ENCODE assay signal across 23 cellular contexts in genomic region chr20:18719426-18719825, GRCh38.
DNase-seq lines count a peak whose midpoint lies in the region; TF ChIP-seq lines count a peak whose summit lies in the region.
"Had no signal": no experiment of that assay in that cellular context is flagged by ENCODE, and none has a peak within 500 bp of the region (broad histone marks: within the 10 kb centered on the region; RNA-seq: fewer than 3 reads in every experiment).

No MANE protein-coding gene starts in this region.

- CTCF ChIA-PET in MCF 10A (lab: Yijun Ruan, JAX): interaction anchor here (0.5 to 1.7 kb wide), 6 partner anchors 12 to 944 kb away, joined by 3 to 6 read pairs (median 4); no protein-coding TSS in a partner anchor

- no peak overlapping the region for H3K4me3 Mint-ChIP-seq in MCF 10A (ENCODE audit: unreplicated experiment)
- H3K4me3 Mint-ChIP-seq: activated CD8-positive, alpha-beta T cell treated with anti-CD3 and anti-CD28 coated beads, Interleukin-2, amount 10 ng/mL, durations not matched to agents 7 days and 5 days; activated T-cell treated with anti-CD3 and anti-CD28 coated beads, Interleukin-2, amount 50 U/mL, for 24 hours; brain; CD14-positive monocyte; WTC11 had no signal

- H3K4me3 ChIP-seq in breast epithelium (no peak overlapping the region), foreskin fibroblast (ENCODE audit: low read depth in 1 of 2, low read length in 2 of 2) (no peak overlapping the region), thyroid gland (replicated peaks in 1 of 3) (no peak overlapping the region)
- H3K4me3 ChIP-seq: uterus had no signal

- intact Hi-C loops in MCF 10A (cut with micrococcal nuclease): no loop called here
- intact Hi-C loops in breast epithelium (cut with DNase I; ENCODE audit: low total_unique reads): no loop called here
- intact Hi-C loops in thyroid gland (cut with DNase I): no loop called here

- no peaks in the 10 kb centered on the region for H3K36me3 Mint-ChIP-seq in MCF 10A (ENCODE audit: insufficient read depth, unreplicated experiment)
- H3K36me3 Mint-ChIP-seq: CD14-positive monocyte had no signal

- 39 to 68% methylated on average over 3 of the region's 3 CpGs for WGBS in thyroid gland, 2 donors

- H3K36me3 ChIP-seq in breast epithelium (no peaks in the 10 kb centered on the region), thyroid gland (no peaks in the 10 kb centered on the region)
- H3K36me3 ChIP-seq: uterus had no signal

- POLR2A ChIA-PET in MCF 10A (lab: Yijun Ruan, JAX): no interaction called here

- H3K27ac Mint-ChIP-seq in MCF 10A (ENCODE audit: low read depth, unreplicated experiment): peak overlapping the region; percentile 27
- H3K27ac Mint-ChIP-seq: activated CD8-positive, alpha-beta T cell treated with anti-CD3 and anti-CD28 coated beads, Interleukin-2, amount 10 ng/mL, durations not matched to agents 7 days and 5 days; activated T-cell treated with anti-CD3 and anti-CD28 coated beads, Interleukin-2, amount 50 U/mL, for 24 hours; CD14-positive monocyte; WTC11 had no signal

- H3K9me3 Mint-ChIP-seq in MCF 10A (ENCODE audit: unreplicated experiment): no peaks in the 10 kb centered on the region
- H3K9me3 Mint-ChIP-seq: activated T-cell treated with anti-CD3 and anti-CD28 coated beads, Interleukin-2, amount 50 U/mL, for 24 hours had no signal

- H3K27ac ChIP-seq in breast epithelium (no peak overlapping the region), thyroid gland (no peak overlapping the region)
- H3K27ac ChIP-seq: uterus had no signal

- TF ChIP-seq CTCF in MCF 10A (IDR thresholded peaks at IDR 0.05; ENCODE audit: unreplicated experiment) (no peak), breast epithelium (IDR thresholded peaks at IDR 0.05) (no peak), foreskin fibroblast (IDR thresholded peaks at IDR 0.05; ENCODE audit: low read depth, low read length) (no peak), thyroid gland (IDR thresholded peaks at IDR 0.05) (no peak)

- no TSS peak for BruUV-seq in MCF 10A (replicated peaks; lab: Mats Ljungman, UMichigan)

- H3K9me3 ChIP-seq in breast epithelium (no peaks in the 10 kb centered on the region), thyroid gland (no peaks in the 10 kb centered on the region)
- H3K9me3 ChIP-seq: uterus had no signal

- H3K27me3 ChIP-seq in breast epithelium (no peaks in the 10 kb centered on the region), thyroid gland (no peaks in the 10 kb centered on the region)
- H3K27me3 ChIP-seq: uterus had no signal

- no peaks in the 10 kb centered on the region for H3K4me1 ChIP-seq in breast epithelium
- peaks cover 0 to 4% of the 10 kb centered on the region in 2 donors for H3K4me1 ChIP-seq in thyroid gland
- H3K4me1 ChIP-seq: uterus had no signal

- TF ChIP-seq POLR2A in breast epithelium (IDR thresholded peaks at IDR 0.05) (no peak), thyroid gland (IDR thresholded peaks at IDR 0.05) (no peak)

- H3K27me3 Mint-ChIP-seq in MCF 10A (ENCODE audit: insufficient read depth, unreplicated experiment): no peaks in the 10 kb centered on the region
- H3K27me3 Mint-ChIP-seq: activated T-cell treated with anti-CD3 and anti-CD28 coated beads, Interleukin-2, amount 50 U/mL, for 24 hours; brain had no signal

- H3K4me1 Mint-ChIP-seq in MCF 10A (ENCODE audit: insufficient read depth, unreplicated experiment): peaks cover 5% of the 10 kb centered on the region
- H3K4me1 Mint-ChIP-seq: CD14-positive monocyte, WTC11 had no signal

- DNase-seq in MCF 10A (ENCODE audit: unreplicated experiment) (no peak), breast epithelium (ENCODE audit: low spot score in 2 of 2) (no peak), amniotic stem cell (lab: John Stamatoyannopoulos, UW) (peak; percentile 40), foreskin fibroblast (peak; percentile 21 to 41), thyroid gland (peak; percentile 15), C1 segment of cervical spinal cord (lab: John Stamatoyannopoulos, UW) (no peak), DMS53 (lab: John Stamatoyannopoulos, UW) (no peak), mucosa of gallbladder (ENCODE audit: low spot score) (no peak)
- DNase-seq: activated CD8-positive, alpha-beta T cell treated with anti-CD3 and anti-CD28 coated beads, Interleukin-2, amount 10 ng/mL, durations not matched to agents 7 days and 5 days; activated naive CD4-positive, alpha-beta T cell treated with anti-CD3 and anti-CD28 coated beads, Interleukin-2, amount 50 U/mL, for 16 hours; activated T-cell treated with anti-CD3 and anti-CD28 coated beads, Interleukin-2, amount 50 U/mL, for 24 hours; dermis blood vessel endothelial cell; left ventricle myocardium superior; NCI-H1436; NCI-H2171 treated with DMSO at 0.1 percent for 48 hours; occipital lobe; retina; SHP77 treated with DMSO at 0.1 percent for 48 hours; T-helper 2 cell; uterus had no signal

Comparison
In these comparisons a context has a peak if more than half of its experiments do, and no peak if none do; other contexts are left out.
1. DNase-seq: peak in amniotic stem cell (single experiment), foreskin fibroblast (2 of 2) and thyroid gland (2 of 2); none in MCF 10A (single experiment), breast epithelium (0 of 2), C1 segment of cervical spinal cord (0 of 14), DMS53 (single experiment) and mucosa of gallbladder (single experiment).